Comparison of ENCODE assay signal across 1 cellular context in the genomic region with DNA sequence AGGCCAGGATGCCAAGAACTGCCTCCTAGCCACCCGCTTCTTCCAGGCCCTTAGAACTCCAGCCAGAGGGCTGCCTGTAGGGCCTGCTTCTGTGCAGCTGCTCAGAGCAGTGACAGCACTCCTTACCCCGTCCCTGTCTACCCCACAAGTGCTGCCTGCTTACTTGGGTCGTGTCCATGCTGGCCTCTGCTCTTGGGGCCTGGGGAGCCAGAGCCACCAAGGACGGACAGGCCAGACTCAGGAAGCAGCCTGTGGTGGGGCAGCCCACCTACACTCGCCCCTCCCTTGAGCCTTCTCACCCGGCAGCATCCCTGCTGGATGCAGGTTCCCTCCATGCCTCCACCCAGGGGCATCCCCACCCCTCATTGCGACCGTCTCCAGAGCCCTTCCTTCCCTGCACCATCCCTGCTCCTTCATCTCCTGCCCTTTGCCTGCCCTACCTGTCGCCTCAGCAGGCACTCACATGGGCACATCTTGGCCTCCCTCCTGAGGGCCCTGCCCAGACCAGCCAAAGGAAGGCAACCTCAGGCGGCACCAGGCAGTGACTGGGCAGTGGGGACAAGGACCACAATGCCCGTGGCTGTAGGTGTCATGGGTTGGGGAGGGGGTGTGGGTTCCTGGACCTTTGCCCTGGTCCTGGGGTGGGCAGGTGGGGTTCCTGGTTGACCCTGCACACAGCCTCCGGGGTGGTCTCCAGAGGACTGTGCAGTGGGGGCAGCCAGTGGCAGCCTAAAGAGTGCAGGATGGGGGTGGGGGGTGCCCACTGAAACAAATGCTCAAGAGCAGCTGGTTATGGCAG.
TF ChIP-seq lines count a peak whose summit lies in the region.

No MANE protein-coding gene starts in this region.

TF ChIP-seq in IMR-90, 13 proteins besides CTCF, POLR2A, EP300 and RAD21:
- no peak for TF ChIP-seq SMC3 (IDR thresholded peaks at IDR 0.05; ENCODE audit: low read depth, low read length)
- no peak for TF ChIP-seq USF2 (IDR thresholded peaks at IDR 0.05; ENCODE audit: low read depth, low read length)
